In the genomic region with DNA sequence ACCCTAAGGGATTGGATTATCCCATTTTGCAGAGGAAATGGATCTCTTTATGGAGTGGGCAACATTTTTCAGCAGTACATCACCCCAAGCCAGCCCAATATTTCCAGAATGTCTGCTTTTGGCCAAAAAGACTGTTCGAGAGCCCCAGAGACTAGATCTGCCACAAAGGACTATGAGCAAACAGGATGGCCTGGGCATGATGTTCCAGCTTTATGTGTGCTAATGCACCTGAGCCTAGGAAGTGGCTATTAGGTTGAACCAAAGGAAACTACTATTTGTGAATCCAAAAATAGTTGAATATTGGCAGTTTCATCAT, we compare ENCODE assay signal across 11 cellular contexts. TPM values are rescaled to one million over a fixed set of nuclear protein-coding genes. Genes with fewer than 3 reads are reported as not detected.
DNase-seq lines count a peak whose midpoint lies in the region; ATAC-seq, FAIRE-seq and TF ChIP-seq lines count a peak whose summit lies in the region.
"Had no signal": no experiment of that assay in that cellular context is flagged by ENCODE, and none has a peak within 500 bp of the region (broad histone marks: within the 10 kb centered on the region; RNA-seq: fewer than 3 reads in every experiment).

No MANE protein-coding gene starts in this region.

- H3K4me1 ChIP-seq in mucosa of rectum (ENCODE audit: control insufficient read depth in 2 of 2, insufficient read depth in 2 of 2, low read length in 2 of 2) (peaks cover 18 to 51% of the 10 kb centered on the region in 2 donors), thyroid gland (peaks cover 12 to 30% of the 10 kb centered on the region in 2 donors)
- H3K4me1 ChIP-seq: pancreas had no signal

- ATAC-seq in activated T-cell treated with anti-CD3 and anti-CD28 coated beads, Interleukin-2, amount 50 U/mL, for 72 hours (replicated peaks in 1 of 2) = peak; percentile 25 to 41
- no peak for ATAC-seq in HG02763 (IDR thresholded peaks at IDR 0.05; ENCODE audit: unreplicated experiment)

- TF ChIP-seq POLR2A in thyroid gland (IDR thresholded peaks at IDR 0.05) = no peak

- H3K27ac Mint-ChIP-seq in activated T-cell treated with anti-CD3 and anti-CD28 coated beads, Interleukin-2, amount 50 U/mL, for 72 hours = peak overlapping the region; percentile 83
- peak overlapping the region; percentile 54 for H3K27ac Mint-ChIP-seq in activated naive CD8-positive, alpha-beta T cell treated with anti-CD3 and anti-CD28 coated beads for 36 hours

- H3K4me3 ChIP-seq in mucosa of rectum (ENCODE audit: low read length in 2 of 2) (no peak overlapping the region), thyroid gland (replicated peaks in 1 of 3) (no peak overlapping the region)
- H3K4me3 ChIP-seq: cardiac muscle cell, pancreas had no signal

- FAIRE-seq in D721Med (lab: Jason Lieb, UNC) = no peak
- FAIRE-seq: pancreas had no signal

- H3K36me3 Mint-ChIP-seq in activated T-cell treated with anti-CD3 and anti-CD28 coated beads, Interleukin-2, amount 50 U/mL, for 72 hours (ENCODE audit: insufficient read depth in 2 of 2) = peaks cover 9 to 31% of the 10 kb centered on the region in 2 donors
- H3K36me3 Mint-ChIP-seq in activated naive CD8-positive, alpha-beta T cell treated with anti-CD3 and anti-CD28 coated beads for 36 hours = peaks cover 36% of the 10 kb centered on the region

- no peaks in the 10 kb centered on the region for H3K27me3 Mint-ChIP-seq in activated T-cell treated with anti-CD3 and anti-CD28 coated beads, Interleukin-2, amount 50 U/mL, for 72 hours (ENCODE audit: low read depth)
- no peaks in the 10 kb centered on the region for H3K27me3 Mint-ChIP-seq in activated naive CD8-positive, alpha-beta T cell treated with anti-CD3 and anti-CD28 coated beads for 36 hours

- H3K9me3 Mint-ChIP-seq in activated T-cell treated with anti-CD3 and anti-CD28 coated beads, Interleukin-2, amount 50 U/mL, for 72 hours = no peaks in the 10 kb centered on the region
- H3K9me3 Mint-ChIP-seq in activated naive CD8-positive, alpha-beta T cell treated with anti-CD3 and anti-CD28 coated beads for 36 hours = no peaks in the 10 kb centered on the region

- H3K36me3 ChIP-seq in mucosa of rectum (ENCODE audit: control insufficient read depth in 2 of 2, insufficient read depth in 2 of 2, low read length in 2 of 2) (peaks cover 43 to 49% of the 10 kb centered on the region in 2 donors), thyroid gland (peaks cover 40 to 44% of the 10 kb centered on the region in 2 donors)

- no peak for DNase-seq in activated T-cell treated with anti-CD3 and anti-CD28 coated beads, Interleukin-2, amount 50 U/mL, for 72 hours
- DNase-seq in activated T-cell treated with anti-CD3 and anti-CD28 coated beads for 4 hours = no peak
- no peak for DNase-seq in activated naive CD8-positive, alpha-beta T cell treated with anti-CD3 and anti-CD28 coated beads for 36 hours
- no peak for DNase-seq in thyroid gland
- DNase-seq in D721Med (ENCODE audit: insufficient read length, low spot score) = no peak
- no peak for DNase-seq in NCI-H2196 treated with DMSO at 0.1 percent for 48 hours (lab: John Stamatoyannopoulos, UW; ENCODE audit: unreplicated experiment)
- DNase-seq: NCI-H1048 had no signal

- TF ChIP-seq CTCF in thyroid gland (IDR thresholded peaks at IDR 0.05) (peak in 1 of 6 experiments; percentile 1), D721Med (IDR thresholded peaks at IDR 0.05; ENCODE audit: insufficient read depth, missing control alignments) (no peak)

- WGBS in thyroid gland, 2 donors = 93 to 94% methylated on average over 1 of the region's 1 CpG

- intact Hi-C loops in thyroid gland (cut with DNase I) = loop anchor here (2.0 kb wide), 1 partner anchor 98 kb away; no protein-coding TSS in a partner anchor

- H3K27ac ChIP-seq in mucosa of rectum (ENCODE audit: low read depth in 2 of 2, low read length in 2 of 2) = peak overlapping the region; percentile 61 to 79
- peak overlapping the region in 2 of 3 donors; percentile 22 to 37 for H3K27ac ChIP-seq in thyroid gland
- H3K27ac ChIP-seq: cardiac muscle cell had no signal

- no peak overlapping the region for H3K4me3 Mint-ChIP-seq in activated T-cell treated with anti-CD3 and anti-CD28 coated beads, Interleukin-2, amount 50 U/mL, for 72 hours
- no peak overlapping the region for H3K4me3 Mint-ChIP-seq in activated naive CD8-positive, alpha-beta T cell treated with anti-CD3 and anti-CD28 coated beads for 36 hours

- peaks cover 28% of the 10 kb centered on the region for H3K4me1 Mint-ChIP-seq in activated T-cell treated with anti-CD3 and anti-CD28 coated beads, Interleukin-2, amount 50 U/mL, for 72 hours (ENCODE audit: low read depth)
- peaks cover 41% of the 10 kb centered on the region for H3K4me1 Mint-ChIP-seq in activated naive CD8-positive, alpha-beta T cell treated with anti-CD3 and anti-CD28 coated beads for 36 hours

- H3K9ac ChIP-seq in mucosa of rectum (ENCODE audit: low read depth in 1 of 2, low read length in 2 of 2) = peak overlapping the region; percentile 5 to 44

- H3K9me3 ChIP-seq in mucosa of rectum (ENCODE audit: control insufficient read depth in 2 of 2, low read length in 2 of 2) = no peaks in the 10 kb centered on the region
- H3K9me3 ChIP-seq in thyroid gland = no peaks in the 10 kb centered on the region
- H3K9me3 ChIP-seq: pancreas had no signal

- H3K27me3 ChIP-seq in mucosa of rectum (ENCODE audit: control insufficient read depth in 2 of 2, insufficient read depth in 2 of 2, low read length in 2 of 2) = no peaks in the 10 kb centered on the region
- no peaks in the 10 kb centered on the region for H3K27me3 ChIP-seq in thyroid gland
- H3K27me3 ChIP-seq: cardiac muscle cell, pancreas had no signal

RNA-seq across cellular contexts. Expression of gene PNMA1, which starts 14.8 kb away (rescaled TPM):
- total RNA-seq in activated T-cell treated with anti-CD3 and anti-CD28 coated beads, Interleukin-2, amount 50 U/mL, for 72 hours = 10 to 100 TPM; 38.1 to 47.5 TPM
- total RNA-seq in activated naive CD8-positive, alpha-beta T cell treated with anti-CD3 and anti-CD28 coated beads for 36 hours = 10 to 100 TPM; 26.6 to 28.3 TPM
- total RNA-seq in thyroid gland = 10 to 100 TPM; 21.7 to 27.7 (median 24.7) TPM
